8 cellular contexts compared by ENCODE assay signal in genomic region chr19:20077791-20078463, GRCh38. TPM values are rescaled to one million over a fixed set of nuclear protein-coding genes. Genes with fewer than 3 reads are reported as not detected.
DNase-seq lines count a peak whose midpoint lies in the region; ATAC-seq lines count a peak whose summit lies in the region.

ZNF90 (plus strand) TSS chr19:20078000; CDS start chr19:20078133, 133 bp downstream.

- H3K4me1 Mint-ChIP-seq in CD8-positive, alpha-beta memory T cell = peaks cover 19 to 25% (median 24%) of the 10 kb centered on the region in 3 donors
- peaks cover 4 to 9% (median 7%) of the 10 kb centered on the region in 3 donors for H3K4me1 Mint-ChIP-seq in IgD-negative memory B cell

- DNase-seq in CD8-positive, alpha-beta memory T cell = peak; percentile 78 to 93 (median 86)
- peak; percentile 81 to 86 for DNase-seq in activated CD4-positive, alpha-beta T cell treated with anti-CD3 and anti-CD28 coated beads for 4 hours
- peak; percentile 96 for DNase-seq in dedifferentiated amniotic fluid mesenchymal stem cell (ENCODE audit: extremely low spot score)
- DNase-seq in left kidney (ENCODE audit: low read depth, low spot score) = peak; percentile 99
- DNase-seq in stimulated activated CD4-positive, alpha-beta T cell treated with anti-CD3 and anti-CD28 coated beads, Interleukin-1b, Interleukin-23, amount 100 ng/mL, for 1 hour (ENCODE audit: low read depth in 2 of 2) = peak; percentile 51 to 59
- no peak for DNase-seq in NOMO-1 (lab: John Stamatoyannopoulos, UW; ENCODE audit: unreplicated experiment in 2 of 2)

- H3K27me3 Mint-ChIP-seq in CD8-positive, alpha-beta memory T cell = peaks cover 0 to 2% of the 10 kb centered on the region in 2 donors
- H3K27me3 Mint-ChIP-seq in IgD-negative memory B cell = no peaks in the 10 kb centered on the region

- peak within 1 kb of the TSS; percentile 85 for H3K4me3 ChIP-seq in CD8-positive, alpha-beta memory T cell (ENCODE audit: low read length)

- peaks cover 0 to 5% (median 3%) of the 10 kb centered on the region in 3 donors for H3K36me3 Mint-ChIP-seq in CD8-positive, alpha-beta memory T cell
- H3K36me3 Mint-ChIP-seq in IgD-negative memory B cell = peaks cover 5% of the 10 kb centered on the region

- no peaks in the 10 kb centered on the region for H3K27me3 ChIP-seq in CD8-positive, alpha-beta memory T cell (ENCODE audit: insufficient read depth, low read length, poor library complexity, severe bottlenecking)

- no peaks in the 10 kb centered on the region for H3K9me3 ChIP-seq in CD8-positive, alpha-beta memory T cell (ENCODE audit: low read length)

- peak within 1 kb of the TSS; percentile 82 to 95 (median 91) for H3K4me3 Mint-ChIP-seq in CD8-positive, alpha-beta memory T cell
- H3K4me3 Mint-ChIP-seq in IgD-negative memory B cell = peak within 1 kb of the TSS; percentile 88 to 96 (median 94)

- H3K36me3 ChIP-seq in CD8-positive, alpha-beta memory T cell (ENCODE audit: insufficient read depth, low read length) = no peaks in the 10 kb centered on the region

- ATAC-seq in GM21381 (IDR thresholded peaks at IDR 0.05; ENCODE audit: unreplicated experiment) = peak; percentile 91

- CTCF ChIA-PET in CD8-positive, alpha-beta memory T cell (lab: Charles Lee) = interaction anchor here (0.9 to 1.2 kb wide), 3 partner anchors 26 to 200 kb away, joined by 3 to 4 read pairs (median 4); no protein-coding TSS in a partner anchor

- peak within 1 kb of the TSS in 6 of 8 donors; percentile 7 to 84 (median 33) for H3K27ac Mint-ChIP-seq in CD8-positive, alpha-beta memory T cell
- H3K27ac Mint-ChIP-seq in IgD-negative memory B cell = peak within 1 kb of the TSS in 2 of 3 donors; percentile 44 to 67

- H3K27ac ChIP-seq in CD8-positive, alpha-beta memory T cell (ENCODE audit: low read depth, low read length) = no peak within 1 kb of the TSS

- H3K4me1 ChIP-seq in CD8-positive, alpha-beta memory T cell (ENCODE audit: insufficient read depth, low read length) = peaks cover 9% of the 10 kb centered on the region

- POLR2A ChIA-PET in CD8-positive, alpha-beta memory T cell (lab: Charles Lee) = interaction anchor here (0.6 to 2.9 kb wide), 5 partner anchors 26 to 699 kb away, joined by 3 to 12 read pairs (median 9); partner anchors contain the start of genes ZNF486, ZNF506 and ZNF682

- no peaks in the 10 kb centered on the region for H3K9me3 Mint-ChIP-seq in CD8-positive, alpha-beta memory T cell
- no peaks in the 10 kb centered on the region for H3K9me3 Mint-ChIP-seq in IgD-negative memory B cell

RNA-seq across cellular contexts. Expression of gene ZNF90, which starts in this region (rescaled TPM):
- total RNA-seq in CD8-positive, alpha-beta memory T cell = 10 to 100 TPM; 11.9 to 12.8 TPM
- polyA plus RNA-seq in CD8-positive, alpha-beta memory T cell = 1.8 TPM
- 3.9 TPM for polyA plus RNA-seq in IgD-negative memory B cell

Comparison
In these comparisons a context has a peak if more than half of its experiments do, and no peak if none do; other contexts are left out.
1. DNase-seq: peak in CD8-positive, alpha-beta memory T cell (5 of 5), activated CD4-positive, alpha-beta T cell treated with anti-CD3 and anti-CD28 coated beads for 4 hours (2 of 2), dedifferentiated amniotic fluid mesenchymal stem cell (single experiment), left kidney (single experiment) and stimulated activated CD4-positive, alpha-beta T cell treated with anti-CD3 and anti-CD28 coated beads, Interleukin-1b, Interleukin-23, amount 100 ng/mL, for 1 hour (2 of 2); none in NOMO-1 (0 of 2).